ENCODE assay signal across 1 cellular context in genomic region chr17:47685556-47686275, GRCh38.
TF ChIP-seq lines count a peak whose summit lies in the region.

No MANE protein-coding gene starts in this region.

TF ChIP-seq in K562, 482 proteins besides CTCF, POLR2A, EP300 and RAD21:
- TF ChIP-seq FOS (IDR thresholded peaks at IDR 0.05; ENCODE audit: extremely low read depth, insufficient read length), result no peak
- TF ChIP-seq SUPT5H (IDR thresholded peaks at IDR 0.05), result 0 out of 2 replicates have a peak, but pooled peaks have one; percentile 15
